In the genomic region with DNA sequence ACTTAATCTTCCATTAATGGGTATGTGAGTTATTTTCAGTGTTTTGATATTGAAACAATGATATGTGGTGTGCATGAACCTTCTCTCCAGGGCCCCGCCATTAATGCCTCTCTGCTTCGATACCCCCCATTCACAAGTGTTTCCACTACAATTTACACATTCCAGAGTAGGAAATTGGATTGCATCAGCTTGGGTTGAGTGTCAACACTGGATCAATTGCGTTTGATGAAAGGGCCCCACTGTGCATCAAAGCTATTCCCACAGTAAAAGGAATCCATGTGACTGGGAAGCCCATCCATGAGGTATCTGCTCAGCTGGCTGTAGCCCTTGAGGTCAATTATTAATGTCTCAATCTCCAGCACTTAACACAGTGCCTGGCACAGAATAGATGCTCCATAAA, we compare ENCODE assay signal across 7 cellular contexts. TPM values are rescaled to one million over a fixed set of nuclear protein-coding genes. Genes with fewer than 3 reads are reported as not detected.
"Had no signal": no experiment of that assay in that cellular context is flagged by ENCODE, and none has a peak within 500 bp of the region (broad histone marks: within the 10 kb centered on the region; RNA-seq: fewer than 3 reads in every experiment).

No MANE protein-coding gene starts in this region.

- ATAC-seq: GM23338, K562 had no signal

- H2AFZ ChIP-seq: GM23338 had no signal

- H3K27ac ChIP-seq: HL-60 had no signal

- H3K4me3 ChIP-seq: GM23338, K562 had no signal

- DNase-seq: H9, HCEC 1CT, IMR-90 had no signal

- H3K4me2 ChIP-seq: GM23338 had no signal

RNA-seq across cellular contexts. Expression of gene LVRN, which starts 17.8 kb away (rescaled TPM):
- total RNA-seq: HT1080 had no signal
